In the genomic region with DNA sequence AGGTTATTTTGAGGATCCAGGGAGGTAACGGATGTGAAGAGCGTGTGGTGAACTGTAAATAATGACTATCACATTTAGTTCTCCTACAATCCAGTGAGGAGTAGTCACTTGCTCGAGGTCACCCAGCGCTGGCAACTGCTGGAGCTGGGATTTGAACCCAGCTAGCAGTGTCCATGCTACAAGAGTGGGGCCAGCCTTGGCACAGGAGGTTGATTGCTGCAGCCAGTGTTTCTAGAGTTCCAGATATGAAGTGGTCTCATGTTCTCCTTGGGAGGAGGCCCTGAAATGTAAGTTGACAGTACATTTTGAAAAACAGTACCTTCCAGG, we compare ENCODE assay signal across 7 cellular contexts. TPM values are rescaled to one million over a fixed set of nuclear protein-coding genes. Genes with fewer than 3 reads are reported as not detected.
DNase-seq lines count a peak whose midpoint lies in the region; FAIRE-seq and TF ChIP-seq lines count a peak whose summit lies in the region.

No MANE protein-coding gene starts in this region.

- H3K4me3 ChIP-seq in HUES64 (ENCODE audit: low read length) (peak overlapping the region; percentile 94), left ventricle myocardium inferior (peak overlapping the region; percentile 98), skeletal muscle cell (ENCODE audit: low read depth, low read length) (peak overlapping the region; percentile 79)

- intact Hi-C loops in left ventricle myocardium inferior (cut with micrococcal nuclease) = loop anchor here (5.0 kb wide), 1 partner anchor 33 kb away; no protein-coding TSS in a partner anchor

- no peak for FAIRE-seq in D721Med (lab: Jason Lieb, UNC)

- peak overlapping the region; percentile 85 for H3K4me3 Mint-ChIP-seq in activated naive CD8-positive, alpha-beta T cell

- H3K36me3 Mint-ChIP-seq in activated naive CD8-positive, alpha-beta T cell = peaks cover 2% of the 10 kb centered on the region

- 10% methylated on average over 3 of the region's 4 CpGs for WGBS in HUES64

- no peaks in the 10 kb centered on the region for H3K9me3 Mint-ChIP-seq in activated naive CD8-positive, alpha-beta T cell (ENCODE audit: low read depth)

- H3K27ac ChIP-seq in HUES64 (ENCODE audit: low read depth, low read length) (peak overlapping the region; percentile 98), left ventricle myocardium inferior (replicated peaks) (peak overlapping the region; percentile 99)

- 0 out of 2 replicates have a peak, but pooled peaks cover 5% of the 10 kb centered on the region for H3K27me3 ChIP-seq in HUES64 (ENCODE audit: insufficient read depth, low read length)
- H3K27me3 ChIP-seq in left ventricle myocardium inferior (ENCODE audit: low read depth) = no peaks in the 10 kb centered on the region

- peaks cover 37% of the 10 kb centered on the region for H3K36me3 ChIP-seq in HUES64 (ENCODE audit: insufficient read depth, low read length)
- H3K36me3 ChIP-seq in left ventricle myocardium inferior = peaks cover 12% of the 10 kb centered on the region

- DNase-seq in ELF-1 (ENCODE audit: low read depth, low spot score) (peak; percentile 40), left ventricle myocardium inferior (peak; percentile 42), skeletal muscle cell (ENCODE audit: low read depth) (no peak), D721Med (ENCODE audit: insufficient read length, low spot score) (no peak), amniotic stem cell (lab: John Stamatoyannopoulos, UW) (no peak)

- H3K4me1 ChIP-seq in HUES64 (ENCODE audit: insufficient read depth, low read length) = peaks cover 8% of the 10 kb centered on the region; the same call in 1 of the 2 replicates
- peaks cover 47% of the 10 kb centered on the region for H3K4me1 ChIP-seq in left ventricle myocardium inferior

- TF ChIP-seq CTCF in left ventricle myocardium inferior (IDR thresholded peaks at IDR 0.05; ENCODE audit: borderline replicate concordance) = no peak
- no peak for TF ChIP-seq CTCF in D721Med (IDR thresholded peaks at IDR 0.05; ENCODE audit: insufficient read depth, missing control alignments)

- H3K9me3 ChIP-seq in HUES64 (ENCODE audit: insufficient read depth, low read depth, low read length) (no peaks in the 10 kb centered on the region), left ventricle myocardium inferior (replicated peaks) (no peaks in the 10 kb centered on the region)

- peaks cover 68% of the 10 kb centered on the region for H3K4me1 Mint-ChIP-seq in activated naive CD8-positive, alpha-beta T cell (ENCODE audit: low read depth)

- H3K27me3 Mint-ChIP-seq in activated naive CD8-positive, alpha-beta T cell = no peaks in the 10 kb centered on the region

- H3K9ac ChIP-seq in HUES64 (ENCODE audit: low read depth, low read length) = peak overlapping the region; percentile 98

- peak overlapping the region; percentile 70 for H3K27ac Mint-ChIP-seq in activated naive CD8-positive, alpha-beta T cell

RNA-seq across cellular contexts. Expression of gene CCDC107, which starts 0.8 kb away (rescaled TPM):
- polyA plus RNA-seq in HUES64 (2013, experiment 1 of 2) = 9.9 TPM
- polyA plus RNA-seq in HUES64 (2013, experiment 2 of 2) = 12.9 TPM
- 44.3 TPM for total RNA-seq in left ventricle myocardium inferior

RNA-seq across cellular contexts. Expression of gene RMRP, which starts 1.0 kb away (rescaled TPM):
- polyA plus RNA-seq in HUES64 (2013, experiment 1 of 2) = 9,126 TPM
- polyA plus RNA-seq in HUES64 (2013, experiment 2 of 2) = 12,827 TPM
- total RNA-seq in left ventricle myocardium inferior = 15,093 TPM

RNA-seq across cellular contexts. Expression of gene ARHGEF39, which starts 6.1 kb away (rescaled TPM):
- polyA plus RNA-seq in HUES64 (2013, experiment 1 of 2) = 15.7 TPM
- polyA plus RNA-seq in HUES64 (2013, experiment 2 of 2) = 17.3 TPM
- 0.27 TPM for total RNA-seq in left ventricle myocardium inferior

RNA-seq across cellular contexts. Expression of gene SIT1, which starts 8.1 kb away (rescaled TPM):
- polyA plus RNA-seq in HUES64 (2013, experiment 1 of 2) = 2.3 TPM
- polyA plus RNA-seq in HUES64 (2013, experiment 2 of 2) = 2.2 TPM
- not detected for total RNA-seq in left ventricle myocardium inferior

RNA-seq across cellular contexts. Expression of gene CA9, which starts 14.9 kb away (rescaled TPM):
- 1.4 TPM for polyA plus RNA-seq in HUES64 (2013, experiment 1 of 2)
- polyA plus RNA-seq in HUES64 (2013, experiment 2 of 2) = 1.3 TPM
- total RNA-seq in left ventricle myocardium inferior = not detected

Comparison
In these comparisons a context has a peak if more than half of its experiments do, and no peak if none do; other contexts are left out.
1. DNase-seq: peak in ELF-1 (single experiment) and left ventricle myocardium inferior (single experiment); none in skeletal muscle cell (single experiment), D721Med (single experiment) and amniotic stem cell (single experiment).
2. Peak in every context shown above with its lines, with median percentiles within 50 percentile points of each other: H3K4me3 ChIP-seq.